ENCODE assay signal across 8 cellular contexts in the genomic region with DNA sequence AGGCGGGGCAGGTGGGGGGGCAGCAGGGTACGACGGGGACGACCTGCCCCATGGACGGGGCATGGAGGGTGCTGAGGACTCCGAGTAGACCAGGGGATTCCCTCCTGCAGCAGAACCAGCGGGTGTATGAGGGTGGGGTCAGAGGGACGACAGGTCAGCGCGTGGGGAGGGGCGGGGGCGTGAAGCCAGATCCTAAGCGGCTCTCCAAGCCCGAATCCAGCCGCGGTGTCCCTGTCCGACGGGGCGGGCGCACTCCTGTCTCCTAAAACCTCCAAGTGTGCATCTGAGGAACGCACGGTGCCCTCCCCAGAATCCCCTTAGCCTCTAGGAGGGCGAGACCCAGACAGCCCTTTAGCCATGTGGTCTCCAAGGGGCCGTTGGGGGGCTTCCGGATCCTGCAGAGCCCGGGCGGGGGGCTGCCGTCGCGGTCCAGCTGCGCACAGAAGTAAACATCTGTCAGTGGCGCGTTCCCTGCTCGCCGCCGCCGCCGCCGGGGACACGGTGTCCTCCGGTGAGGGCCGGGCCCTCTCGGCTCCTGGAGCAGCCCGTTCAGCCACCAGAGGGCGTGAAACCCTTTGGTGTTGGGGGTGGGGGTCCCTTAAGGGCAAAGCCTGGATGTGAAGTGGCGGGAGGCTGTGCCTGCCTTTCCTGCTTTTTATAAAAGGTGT. TPM values are rescaled to one million over a fixed set of nuclear protein-coding genes. Genes with fewer than 3 reads are reported as not detected.
DNase-seq lines count a peak whose midpoint lies in the region; ATAC-seq and TF ChIP-seq lines count a peak whose summit lies in the region.

No MANE protein-coding gene starts in this region.

- H3K4me1 Mint-ChIP-seq in activated naive CD8-positive, alpha-beta T cell treated with anti-CD3 and anti-CD28 coated beads, Interleukin-2, amount 10 ng/mL, durations not matched to agents 7 days and 5 days: peaks cover 16% of the 10 kb centered on the region

- H3K27me3 Mint-ChIP-seq in activated naive CD8-positive, alpha-beta T cell treated with anti-CD3 and anti-CD28 coated beads, Interleukin-2, amount 10 ng/mL, durations not matched to agents 7 days and 5 days: peaks cover 33% of the 10 kb centered on the region

- H4K20me1 ChIP-seq in hepatocyte (ENCODE audit: insufficient read depth, poor library complexity, severe bottlenecking): no peaks in the 10 kb centered on the region

- ATAC-seq in activated naive CD8-positive, alpha-beta T cell treated with anti-CD3 and anti-CD28 coated beads, Interleukin-2, amount 10 ng/mL, durations not matched to agents 7 days and 5 days (ENCODE audit: low read depth): no peak
- ATAC-seq in HG03139 (IDR thresholded peaks at IDR 0.05; ENCODE audit: unreplicated experiment) (no peak), HG03097 (IDR thresholded peaks at IDR 0.05; ENCODE audit: low FRiP score, unreplicated experiment) (no peak)

- no peaks in the 10 kb centered on the region for H3K27me3 ChIP-seq in SJCRH30
- no peaks in the 10 kb centered on the region for H3K27me3 ChIP-seq in hepatocyte

- H3K4me1 ChIP-seq in SJCRH30: peaks cover 20% of the 10 kb centered on the region
- peaks cover 21% of the 10 kb centered on the region for H3K4me1 ChIP-seq in hepatocyte (ENCODE audit: insufficient read depth)

- peak overlapping the region; percentile 91 for H3K4me2 ChIP-seq in hepatocyte

- H3K4me3 ChIP-seq in SJCRH30 (peak overlapping the region; percentile 61), hepatocyte (peak overlapping the region; percentile 16)

- no peak overlapping the region for H3K4me3 Mint-ChIP-seq in activated naive CD8-positive, alpha-beta T cell treated with anti-CD3 and anti-CD28 coated beads, Interleukin-2, amount 10 ng/mL, durations not matched to agents 7 days and 5 days

- TF ChIP-seq CTCF in hepatocyte (IDR thresholded peaks at IDR 0.05; ENCODE audit: poor library complexity): peak; percentile 90

- H3K27ac Mint-ChIP-seq in activated naive CD8-positive, alpha-beta T cell treated with anti-CD3 and anti-CD28 coated beads, Interleukin-2, amount 10 ng/mL, durations not matched to agents 7 days and 5 days: no peak overlapping the region

- no peaks in the 10 kb centered on the region for H3K9me2 ChIP-seq in hepatocyte (replicated peaks; ENCODE audit: insufficient read depth)

- WGBS in hepatocyte (ENCODE audit: low lambda C conversion rate, missing lambda C conversion rate): 3% methylated on average over 30 of the region's 46 CpGs

- DNase-seq in DMS153 treated with DMSO at 0.1 percent for 48 hours (lab: John Stamatoyannopoulos, UW; ENCODE audit: unreplicated experiment) (peak; percentile 55), LoVo (ENCODE audit: low spot score) (peak; percentile 51), SJCRH30 (peak; percentile 88 to 90), hepatocyte (ENCODE audit: low spot score) (peak; percentile 92)
- peak; percentile 71 for DNase-seq in activated naive CD8-positive, alpha-beta T cell treated with anti-CD3 and anti-CD28 coated beads, Interleukin-2, amount 10 ng/mL, durations not matched to agents 7 days and 5 days
- peak; percentile 53 to 57 for DNase-seq in stimulated activated CD4-positive, alpha-beta T cell treated with anti-CD3 and anti-CD28 coated beads, Interleukin-1b, Interleukin-23, amount 100 ng/mL, for 4 hours (ENCODE audit: low read depth in 2 of 2)

- H3K27ac ChIP-seq in SJCRH30 (peak overlapping the region; percentile 5; the same call in 1 of the 2 replicates), hepatocyte (no peak overlapping the region)

- H3K36me3 Mint-ChIP-seq in activated naive CD8-positive, alpha-beta T cell treated with anti-CD3 and anti-CD28 coated beads, Interleukin-2, amount 10 ng/mL, durations not matched to agents 7 days and 5 days: no peaks in the 10 kb centered on the region

- H3K9me3 Mint-ChIP-seq in activated naive CD8-positive, alpha-beta T cell treated with anti-CD3 and anti-CD28 coated beads, Interleukin-2, amount 10 ng/mL, durations not matched to agents 7 days and 5 days: no peaks in the 10 kb centered on the region

- H3K9me3 ChIP-seq in SJCRH30 (replicated peaks): no peaks in the 10 kb centered on the region
- H3K9me3 ChIP-seq in hepatocyte (ENCODE audit: low read depth): no peaks in the 10 kb centered on the region

- H3K36me3 ChIP-seq in SJCRH30 (no peaks in the 10 kb centered on the region), hepatocyte (replicated peaks; ENCODE audit: insufficient read depth, low read depth) (no peaks in the 10 kb centered on the region)

- POLR2A ChIA-PET in activated naive CD8-positive, alpha-beta T cell treated with anti-CD3 and anti-CD28 coated beads, Interleukin-2, amount 10 ng/mL, durations not matched to agents 7 days and 5 days (lab: Charles Lee): no interaction called here

- no peaks in the 10 kb centered on the region for H3K79me2 ChIP-seq in hepatocyte

- peak overlapping the region; percentile 71 for H2AFZ ChIP-seq in hepatocyte

RNA-seq across cellular contexts. Expression of gene NRTN, which starts 0.7 kb away (rescaled TPM):
- total RNA-seq in SJCRH30 (2014; rRNA removed; shearing (Covaris generic)): 21.5 and 23.6 TPM in 2 replicates
- under 1 TPM; 0.36 to 0.45 TPM for total RNA-seq in activated naive CD8-positive, alpha-beta T cell treated with anti-CD3 and anti-CD28 coated beads, Interleukin-2, amount 10 ng/mL, durations not matched to agents 7 days and 5 days
- 2.7 and 5.6 TPM in 2 replicates for total RNA-seq in hepatocyte
- polyA plus RNA-seq in hepatocyte: 31.1 and 35.6 TPM in 2 replicates

RNA-seq across cellular contexts. Expression of gene DUS3L, which starts 14.6 kb away (rescaled TPM):
- total RNA-seq in SJCRH30 (2014; rRNA removed; shearing (Covaris generic)): 28.2 and 29.1 TPM in 2 replicates
- total RNA-seq in activated naive CD8-positive, alpha-beta T cell treated with anti-CD3 and anti-CD28 coated beads, Interleukin-2, amount 10 ng/mL, durations not matched to agents 7 days and 5 days: 10 to 100 TPM; 61.0 to 62.1 TPM
- 24.9 and 26.7 TPM in 2 replicates for total RNA-seq in hepatocyte
- polyA plus RNA-seq in hepatocyte: 28.9 and 44.9 TPM in 2 replicates

RNA-seq across cellular contexts. Expression of gene PRR22, which starts 21.1 kb away (rescaled TPM):
- 1.7 and 2.1 TPM in 2 replicates for total RNA-seq in SJCRH30 (2014; rRNA removed; shearing (Covaris generic))
- 1 to 10 TPM; 3.8 to 4.4 TPM for total RNA-seq in activated naive CD8-positive, alpha-beta T cell treated with anti-CD3 and anti-CD28 coated beads, Interleukin-2, amount 10 ng/mL, durations not matched to agents 7 days and 5 days
- total RNA-seq in hepatocyte: 0.13 and 1.2 TPM in 2 replicates
- polyA plus RNA-seq in hepatocyte: 2.9 and 5.5 TPM in 2 replicates

RNA-seq across cellular contexts. Expression of gene FUT6, which starts 33.9 kb away (rescaled TPM):
- total RNA-seq in SJCRH30 (2014; rRNA removed; shearing (Covaris generic)): 2.0 TPM in 2 replicates
- under 1 TPM; 0.75 to 0.91 TPM for total RNA-seq in activated naive CD8-positive, alpha-beta T cell treated with anti-CD3 and anti-CD28 coated beads, Interleukin-2, amount 10 ng/mL, durations not matched to agents 7 days and 5 days
- total RNA-seq in hepatocyte: 0.07 and 0.36 TPM in 2 replicates
- 0.90 TPM in 1 of 2 replicates, not detected in the other for polyA plus RNA-seq in hepatocyte

RNA-seq across cellular contexts. Expression of gene FUT3, which starts 45.6 kb away (rescaled TPM):
- 21.9 and 23.9 TPM in 2 replicates for total RNA-seq in SJCRH30 (2014; rRNA removed; shearing (Covaris generic))
- not detected for total RNA-seq in activated naive CD8-positive, alpha-beta T cell treated with anti-CD3 and anti-CD28 coated beads, Interleukin-2, amount 10 ng/mL, durations not matched to agents 7 days and 5 days
- 0.08 TPM in 1 of 2 replicates, not detected in the other for total RNA-seq in hepatocyte
- 0.45 TPM in 1 of 2 replicates, not detected in the other for polyA plus RNA-seq in hepatocyte
